Comparison of ENCODE assay signal across 7 cellular contexts in the genomic region with DNA sequence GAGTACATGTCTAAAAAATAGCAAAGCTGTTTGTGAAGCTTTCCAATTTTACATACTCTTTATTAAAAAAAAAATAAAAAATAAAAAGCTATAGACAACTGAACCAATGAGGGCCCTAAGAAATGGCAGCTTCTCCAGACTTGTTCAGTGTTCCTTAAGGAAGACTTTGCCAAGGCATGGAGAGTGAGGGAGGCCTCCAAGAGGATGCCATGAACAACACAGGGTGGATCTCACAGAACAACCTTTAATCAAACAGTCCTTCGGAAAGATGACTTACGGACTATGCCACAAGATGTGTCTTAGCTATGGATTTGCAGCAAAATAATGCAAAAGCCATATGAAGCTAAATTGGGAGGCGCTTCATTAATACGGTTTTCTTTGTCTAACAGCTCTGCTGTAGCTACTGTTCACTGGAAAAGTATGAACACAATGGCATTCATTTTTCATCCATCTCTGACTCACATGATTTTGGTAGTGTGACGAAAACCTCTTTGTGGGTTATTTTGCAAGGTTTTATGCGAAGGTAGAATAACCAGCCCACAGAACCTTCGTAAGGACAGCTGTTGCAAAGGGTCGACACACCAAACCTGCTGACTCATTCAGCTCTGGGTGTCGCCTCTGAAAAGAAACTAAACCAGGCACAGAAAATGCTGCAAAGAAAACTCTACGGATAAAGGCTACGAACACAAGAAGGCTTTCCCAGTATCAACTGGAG. TPM values are rescaled to one million over a fixed set of nuclear protein-coding genes. Genes with fewer than 3 reads are reported as not detected.
DNase-seq lines count a peak whose midpoint lies in the region; ATAC-seq and TF ChIP-seq lines count a peak whose summit lies in the region.

No MANE protein-coding gene starts in this region.

- DNase-seq in cardiac fibroblast (ENCODE audit: low read depth in 2 of 2) (peak; percentile 89 to 97), trophoblast cell (peak; percentile 60 to 75), DMS53 treated with DMSO at 0.1 percent for 48 hours (lab: John Stamatoyannopoulos, UW; ENCODE audit: unreplicated experiment) (no peak), suprapubic skin (ENCODE audit: low spot score in 2 of 2) (no peak), ovary (no peak)

- WGBS in trophoblast cell (ENCODE audit: extremely low coverage, insufficient coverage, insufficient read length) = no CpG with 5 or more reads among the region's 11 CpGs
- WGBS in suprapubic skin = 66% methylated on average over 11 of the region's 11 CpGs
- 79 to 80% (median 80%) methylated on average over 11 of the region's 11 CpGs for WGBS in ovary, 3 donors

- H2AFZ ChIP-seq in trophoblast cell (ENCODE audit: insufficient read depth, low read length, poor library complexity) = no peak overlapping the region

- H3K36me3 ChIP-seq in trophoblast cell (ENCODE audit: control insufficient read depth in 1 of 2, insufficient read depth in 2 of 2, low read length in 2 of 2) = peaks cover 9 to 32% of the 10 kb centered on the region in 2 experiments
- H3K36me3 ChIP-seq in suprapubic skin = no peaks in the 10 kb centered on the region
- H3K36me3 ChIP-seq in ovary = no peaks in the 10 kb centered on the region

- peak overlapping the region; percentile 11 for H4K8ac ChIP-seq in trophoblast cell (ENCODE audit: low read depth, low read length)

- intact Hi-C loops in ovary (cut with DNase I) = no loop called here

- no peak overlapping the region for H3K14ac ChIP-seq in trophoblast cell (ENCODE audit: low read length)

- H4K91ac ChIP-seq in trophoblast cell (ENCODE audit: low read depth, low read length) = peak overlapping the region; percentile 70

- H3K4me1 ChIP-seq in trophoblast cell (ENCODE audit: control insufficient read depth in 1 of 2, insufficient read depth in 2 of 2, low read length in 2 of 2) = peaks cover 0 to 5% of the 10 kb centered on the region in 2 experiments
- peaks cover 1% of the 10 kb centered on the region for H3K4me1 ChIP-seq in suprapubic skin
- H3K4me1 ChIP-seq in ovary (ENCODE audit: insufficient read depth) = no peaks in the 10 kb centered on the region

- H2BK120ac ChIP-seq in trophoblast cell (ENCODE audit: insufficient read depth, low read length, poor library complexity) = no peak overlapping the region

- peak; percentile 75 for ATAC-seq in GM19452 (IDR thresholded peaks at IDR 0.05; ENCODE audit: unreplicated experiment)
- ATAC-seq in HG03558 (IDR thresholded peaks at IDR 0.05; ENCODE audit: extremely low read depth, unreplicated experiment) = peak; percentile 83

- H3K4ac ChIP-seq in trophoblast cell (ENCODE audit: low read depth, low read length) = peak overlapping the region; percentile 58

- no peak overlapping the region for H4K12ac ChIP-seq in trophoblast cell (ENCODE audit: low read depth, low read length)

- peaks cover 5% of the 10 kb centered on the region for H3K79me2 ChIP-seq in trophoblast cell (ENCODE audit: control insufficient read depth, insufficient read depth, low read length, poor library complexity)

- no peak overlapping the region for H3K9ac ChIP-seq in trophoblast cell (ENCODE audit: low read length)

- TF ChIP-seq CTCF in cardiac fibroblast (IDR thresholded peaks at IDR 0.05; ENCODE audit: low read depth, low read length) = no peak
- TF ChIP-seq CTCF in suprapubic skin (IDR thresholded peaks at IDR 0.05) = no peak
- no peak for TF ChIP-seq CTCF in ovary (IDR thresholded peaks at IDR 0.05)

- no peak overlapping the region for H2BK5ac ChIP-seq in trophoblast cell (ENCODE audit: low read depth, low read length, poor library complexity)

- no peak overlapping the region for H3K18ac ChIP-seq in trophoblast cell (ENCODE audit: low read length)

- no peak overlapping the region for H3K23ac ChIP-seq in trophoblast cell (ENCODE audit: low read length)

- peak overlapping the region; percentile 5 for H3K27ac ChIP-seq in trophoblast cell (ENCODE audit: low read depth, low read length)
- H3K27ac ChIP-seq in suprapubic skin = no peak overlapping the region
- no peak overlapping the region for H3K27ac ChIP-seq in ovary

- TF ChIP-seq EP300 in suprapubic skin (IDR thresholded peaks at IDR 0.05) (no peak), ovary (IDR thresholded peaks at IDR 0.05) (no peak)

- peaks cover 6% of the 10 kb centered on the region for H3K79me1 ChIP-seq in trophoblast cell (ENCODE audit: low read length)

- H3K27me3 ChIP-seq in trophoblast cell (ENCODE audit: insufficient read depth, low read length) (no peaks in the 10 kb centered on the region), suprapubic skin (no peaks in the 10 kb centered on the region), ovary (no peaks in the 10 kb centered on the region)

- no peak overlapping the region for H2BK12ac ChIP-seq in trophoblast cell (ENCODE audit: low read length)

- no peaks in the 10 kb centered on the region for H3K9me3 ChIP-seq in trophoblast cell (ENCODE audit: insufficient read depth, low read depth, low read length)
- no peaks in the 10 kb centered on the region for H3K9me3 ChIP-seq in suprapubic skin
- no peaks in the 10 kb centered on the region for H3K9me3 ChIP-seq in ovary

- no peak overlapping the region for H2AK5ac ChIP-seq in trophoblast cell (ENCODE audit: low read length)

- TF ChIP-seq POLR2A in suprapubic skin (IDR thresholded peaks at IDR 0.05) = no peak
- TF ChIP-seq POLR2A in ovary (IDR thresholded peaks at IDR 0.05) = no peak

- no peak overlapping the region for H3K4me2 ChIP-seq in trophoblast cell (ENCODE audit: low read length)

- H3K4me3 ChIP-seq in cardiac fibroblast (replicated peaks in 1 of 2; ENCODE audit: low read depth in 2 of 2, low read length in 2 of 2) (peak overlapping the region in 1 of 2 donors; percentile 8), trophoblast cell (ENCODE audit: low read depth, low read length) (no peak overlapping the region), suprapubic skin (no peak overlapping the region), ovary (no peak overlapping the region)

RNA-seq across cellular contexts. Expression of a gene that starts 27.7 kb away (rescaled TPM):
- 67.0 and 70.6 TPM in 2 replicates for polyA plus RNA-seq in trophoblast cell (2013)
- total RNA-seq in suprapubic skin (10 to 100 TPM; 17.1 to 45.4 (median 28.3) TPM), ovary (10 to 100 TPM in 3 of 7 donors, 1 to 10 TPM in 4; 3.7 to 33.2 (median 8.7) TPM)
- polyA plus RNA-seq in ovary = 10 to 100 TPM; 13.5 to 25.3 TPM

Comparison
In these comparisons a context has a peak if more than half of its experiments do, and no peak if none do; other contexts are left out.
1. DNase-seq: peak in cardiac fibroblast (2 of 2) and trophoblast cell (2 of 2); none in DMS53 treated with DMSO at 0.1 percent for 48 hours (single experiment), suprapubic skin (0 of 2) and ovary (0 of 5).